ENCODE assay signal across 15 cellular contexts in the genomic region with DNA sequence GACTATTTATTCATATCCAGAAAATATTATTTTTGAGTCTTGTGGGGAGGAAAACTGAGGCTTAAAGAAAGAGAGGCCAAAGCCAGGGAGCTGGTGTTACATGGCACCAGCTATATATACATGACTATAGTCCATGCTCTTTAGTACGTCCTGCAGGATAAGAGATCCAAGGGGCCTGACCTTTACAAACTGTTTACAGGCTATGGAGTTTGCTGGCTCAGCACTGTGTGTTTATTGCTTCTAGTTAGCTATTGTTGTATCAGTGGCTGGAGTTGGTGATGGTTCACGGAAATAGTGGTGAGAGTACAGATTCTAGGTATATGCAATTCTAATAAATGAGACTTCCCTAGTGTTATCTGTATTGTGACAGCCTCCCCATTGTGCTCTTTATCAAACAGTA. TPM values are rescaled to one million over a fixed set of nuclear protein-coding genes. Genes with fewer than 3 reads are reported as not detected.
DNase-seq lines count a peak whose midpoint lies in the region; ATAC-seq, FAIRE-seq and TF ChIP-seq lines count a peak whose summit lies in the region.
"Had no signal": no experiment of that assay in that cellular context is flagged by ENCODE, and none has a peak within 500 bp of the region (broad histone marks: within the 10 kb centered on the region; RNA-seq: fewer than 3 reads in every experiment).

No MANE protein-coding gene starts in this region.

- H3K9me3 ChIP-seq in colonic mucosa (no peaks in the 10 kb centered on the region), HepG2 (ENCODE audit: low read length) (no peaks in the 10 kb centered on the region), transverse colon (no peaks in the 10 kb centered on the region)

- H3K36me3 ChIP-seq in colonic mucosa = no peaks in the 10 kb centered on the region
- H3K36me3 ChIP-seq in HepG2 (replicated peaks in 1 of 2; ENCODE audit: control insufficient read depth in 1 of 2, insufficient read depth in 2 of 2, low read length in 2 of 2) = no peaks in the 10 kb centered on the region
- H3K36me3 ChIP-seq in transverse colon = no peaks in the 10 kb centered on the region

- H3K9ac ChIP-seq in colonic mucosa (ENCODE audit: low read depth in 2 of 2, low read length in 2 of 2) (no peak overlapping the region), HepG2 (ENCODE audit: insufficient read depth, low read depth, low read length) (no peak overlapping the region)

- no peak for TF ChIP-seq CTCF in colonic mucosa (IDR thresholded peaks at IDR 0.05)
- no peak for TF ChIP-seq CTCF in HepG2 (CRISPR knock-in tag; IDR thresholded peaks at IDR 0.05)
- no peak for TF ChIP-seq CTCF in transverse colon (IDR thresholded peaks at IDR 0.05)

- DNase-seq in OCI-M1 (lab: John Stamatoyannopoulos, UW) (peak; percentile 39), colonic mucosa (peak; percentile 41), HepG2 (ENCODE audit: low spot score) (no peak), transverse colon (peak; percentile 19), NCI-H1048 (lab: John Stamatoyannopoulos, UW) (no peak), GDM1 (lab: John Stamatoyannopoulos, UW) (no peak), NCI-H345 treated with DMSO at 0.1 percent for 48 hours (lab: John Stamatoyannopoulos, UW; ENCODE audit: unreplicated experiment) (no peak)
- DNase-seq: EL, IMR-90, NCI-H1694 treated with DMSO at 0.1 percent for 48 hours, NCI-H446 treated with DMSO at 0.1 percent for 48 hours, NCI-H526 treated with DMSO at 0.1 percent for 48 hours, SHP77 had no signal

- no peak for FAIRE-seq in HepG2 (lab: Jason Lieb, UNC)
- FAIRE-seq: A204.1, HTR-8/SVneo had no signal

- TF ChIP-seq POLR2A in HepG2 (IDR thresholded peaks at IDR 0.05; ENCODE audit: insufficient read depth in 1 of 2, low read depth in 2 of 2, low read length in 2 of 2) (no peak), transverse colon (IDR thresholded peaks at IDR 0.05) (no peak)

- intact Hi-C loops in colonic mucosa (cut with DNase I) (no loop called here), HepG2 (cut with micrococcal nuclease; ENCODE audit: unreplicated experiment) (no loop called here), transverse colon (cut with DNase I; ENCODE audit: low total_unique reads) (no loop called here)

- TF ChIP-seq RAD21 in HepG2 (CRISPR knock-in tag; IDR thresholded peaks at IDR 0.05) = no peak

- no peaks in the 10 kb centered on the region for H4K20me1 ChIP-seq in HepG2 (ENCODE audit: insufficient read depth, low read length)

- no peak for ATAC-seq in HepG2

- H3K79me2 ChIP-seq in HepG2 (ENCODE audit: insufficient read depth, low read length) = no peaks in the 10 kb centered on the region

- H2AFZ ChIP-seq in HepG2 (ENCODE audit: low read length) = no peak overlapping the region

- TF ChIP-seq EP300 in HepG2 (IDR thresholded peaks at IDR 0.05; ENCODE audit: low read depth in 2 of 2, low read length in 2 of 2) (no peak), HepG2 (CRISPR knock-in tag; IDR thresholded peaks at IDR 0.05; ENCODE audit: borderline replicate concordance) (no peak), transverse colon (IDR thresholded peaks at IDR 0.05; ENCODE audit: low read depth) (no peak)

- CTCF ChIA-PET in HepG2 (lab: Yijun Ruan, JAX; ENCODE audit: low intra/inter-chr PET ratio, low total read pairs) = no interaction called here

- peak overlapping the region; percentile 11 for H3K27ac ChIP-seq in colonic mucosa
- H3K27ac ChIP-seq in HepG2 (ENCODE audit: extremely low read length, insufficient read depth, low read length) = no peak overlapping the region
- H3K27ac ChIP-seq in transverse colon = peak overlapping the region in 3 of 4 donors; percentile 37 to 57 (median 50)

- no peak overlapping the region for H3K4me2 ChIP-seq in HepG2 (ENCODE audit: low read depth, low read length)

- H3K4me1 ChIP-seq in colonic mucosa = no peaks in the 10 kb centered on the region
- H3K4me1 ChIP-seq in HepG2 (ENCODE audit: insufficient read depth, low read length) = no peaks in the 10 kb centered on the region
- peaks cover 0 to 8% (median 0%) of the 10 kb centered on the region in 4 donors for H3K4me1 ChIP-seq in transverse colon

- WGBS in HepG2 (ENCODE audit: low lambda C conversion rate) = 0% methylated on average over 1 of the region's 2 CpGs
- 48% methylated on average over 2 of the region's 2 CpGs; no CpG with 5 or more reads in 1 of the 2 donors for WGBS in transverse colon (ENCODE audit: low coverage in 1 of 2), 2 donors

- H3K4me3 ChIP-seq in colonic mucosa (no peak overlapping the region), HepG2 (replicated peaks in 1 of 3; ENCODE audit: insufficient read depth in 1 of 3, low read depth in 2 of 3, low read length in 3 of 3) (no peak overlapping the region), transverse colon (no peak overlapping the region)

- no TSS peak for BruUV-seq in HepG2 (replicated peaks; lab: Mats Ljungman, UMichigan)

- H3K27me3 ChIP-seq in colonic mucosa (no peaks in the 10 kb centered on the region), HepG2 (ENCODE audit: control insufficient read depth in 1 of 2, insufficient read depth in 2 of 2, low read length in 2 of 2) (no peaks in the 10 kb centered on the region), transverse colon (no peaks in the 10 kb centered on the region)

- POLR2A ChIA-PET in HepG2 (lab: Yijun Ruan, JAX) = no interaction called here

- in situ Hi-C loops in HepG2 (cut with HindIII; ENCODE audit: extremely low pct_ligation_motif_present, low pct_unique_long_range_greater_than_20kb) (no loop called here), transverse colon (cut with MboI; ENCODE audit: low pct_ligation_motif_present in 1 of 4, low pct_unique_long_range_greater_than_20kb in 1 of 4, low sequenced_read_pairs in 3 of 4) (no loop called here)

TF ChIP-seq in HepG2, 621 proteins besides CTCF, POLR2A, EP300 and RAD21 (continues in another document):
- TF ChIP-seq ZNF552 (CRISPR knock-in tag; IDR thresholded peaks at IDR 0.05; ENCODE audit: borderline replicate concordance) (no peak), ZSCAN12 (CRISPR knock-in tag; IDR thresholded peaks at IDR 0.05) (no peak), HOXD1 (CRISPR knock-in tag; IDR thresholded peaks at IDR 0.05) (no peak), TCF7L2 (IDR thresholded peaks at IDR 0.05; ENCODE audit: low read depth, low read length) (no peak), ZNF547 (CRISPR knock-in tag; IDR thresholded peaks at IDR 0.05) (no peak), MAFK (conservative IDR thresholded peaks at IDR 0.05 in 1 of 2, IDR thresholded peaks at IDR 0.05 in 1 of 2; ENCODE audit: low read length in 2 of 2) (peak in 1 of 2 experiments; percentile 70; a peak in 3 of 4 replicates), MAFF (IDR thresholded peaks at IDR 0.05; ENCODE audit: low read depth, low read length) (peak; percentile 53; the same call in 1 of the 2 replicates), ZNF17 (CRISPR knock-in tag; IDR thresholded peaks at IDR 0.05) (no peak), ZBTB10 (CRISPR knock-in tag; IDR thresholded peaks at IDR 0.05; ENCODE audit: borderline replicate concordance) (no peak), ZNF451 (CRISPR knock-in tag; IDR thresholded peaks at IDR 0.05) (no peak)

RNA-seq across cellular contexts. Expression of gene REPS2, which starts 46.4 kb away (rescaled TPM):
- total RNA-seq in colonic mucosa (10 to 100 TPM; 17.6 to 22.7 TPM), HepG2 (2016; rRNA removed; fragmentation: Illumina TruSeq; extraction: Trizol) (0.58 and 0.84 TPM in 2 replicates), transverse colon (10 to 100 TPM; 10.8 to 37.0 (median 17.5) TPM)
- 0.79 and 1.2 TPM in 2 replicates for total RNA-seq in HepG2 (2016; cell fraction: cytosol; rRNA removed; fragmentation: Illumina TruSeq; extraction: Trizol; ENCODE audit: low read depth)
- total RNA-seq in HepG2 (2016; cell fraction: insoluble cytoplasmic fraction; rRNA removed; fragmentation: Illumina TruSeq; extraction: Trizol) = 0.43 and 0.73 TPM in 2 replicates
- total RNA-seq in HepG2 (2016; cell fraction: membrane; rRNA removed; fragmentation: Illumina TruSeq; extraction: Trizol) = 0.34 and 0.41 TPM in 2 replicates
- total RNA-seq in HepG2 (2016; cell fraction: nucleus; rRNA removed; fragmentation: Illumina TruSeq; extraction: Trizol) = 0.44 and 0.47 TPM in 2 replicates
- 0.05 and 0.09 TPM in 2 replicates for polyA plus RNA-seq in HepG2 (2011; rRNA removed)
- 0.04 and 0.13 TPM in 2 replicates for polyA plus RNA-seq in HepG2 (2011; cell fraction: cytosol; rRNA removed)
- 0.05 and 0.09 TPM in 2 replicates for polyA plus RNA-seq in HepG2 (2011; cell fraction: nucleus; rRNA removed)
- polyA plus RNA-seq in HepG2 (2012) = 0.23 and 1.3 TPM in 2 replicates
- polyA plus RNA-seq in HepG2 (2016; cell fraction: cytosol; fragmentation: Illumina TruSeq; extraction: Trizol; ENCODE audit: low read depth) = 0.20 and 0.40 TPM in 2 replicates
- polyA plus RNA-seq in HepG2 (2016; cell fraction: insoluble cytoplasmic fraction; fragmentation: Illumina TruSeq; extraction: Trizol; ENCODE audit: low read depth) = 0.49 and 0.75 TPM in 2 replicates
- polyA plus RNA-seq in HepG2 (2016; cell fraction: membrane; fragmentation: Illumina TruSeq; extraction: Trizol; ENCODE audit: low read depth) = 0.49 and 0.51 TPM in 2 replicates
- 0.45 and 0.57 TPM in 2 replicates for polyA plus RNA-seq in HepG2 (2016; cell fraction: nucleus; fragmentation: Illumina TruSeq; extraction: Trizol; ENCODE audit: insufficient read depth, low read depth)
- polyA minus RNA-seq in HepG2 (2011; rRNA and poly(A)+ RNA removed; ENCODE audit: low replicate concordance) = 0.34 and 6.5 TPM in 2 replicates
- 0.10 and 0.26 TPM in 2 replicates for polyA minus RNA-seq in HepG2 (2011; cell fraction: cytosol; rRNA and poly(A)+ RNA removed)
- polyA minus RNA-seq in HepG2 (2011; cell fraction: nucleus; rRNA and poly(A)+ RNA removed) = 0.64 and 0.75 TPM in 2 replicates

Comparison
In these comparisons a context has a peak if more than half of its experiments do, and no peak if none do; other contexts are left out.
1. DNase-seq: peak in OCI-M1 (single experiment), colonic mucosa (single experiment) and transverse colon (single experiment); none in HepG2 (single experiment), NCI-H1048 (single experiment), GDM1 (single experiment) and NCI-H345 treated with DMSO at 0.1 percent for 48 hours (single experiment).
2. RNA of gene REPS2, which starts 46.4 kb away (total RNA-seq): 17.6 to 22.7 TPM in colonic mucosa and 10.8 to 37.0 TPM in transverse colon; 0.34 to 1.2 TPM in HepG2; every median in the first group is over 4 times any median in the second.